25 cellular contexts compared by ENCODE assay signal in genomic region chr3:126365351-126366274, GRCh38. TPM values are rescaled to one million over a fixed set of nuclear protein-coding genes. Genes with fewer than 3 reads are reported as not detected.
DNase-seq lines count a peak whose midpoint lies in the region; ATAC-seq and TF ChIP-seq lines count a peak whose summit lies in the region.
"Had no signal": no experiment of that assay in that cellular context is flagged by ENCODE, and none has a peak within 500 bp of the region (broad histone marks: within the 10 kb centered on the region; RNA-seq: fewer than 3 reads in every experiment).

No MANE protein-coding gene starts in this region.

- H3K27me3 ChIP-seq in mesendoderm (ENCODE audit: insufficient read depth, low read length, poor library complexity) = no peaks in the 10 kb centered on the region
- no peaks in the 10 kb centered on the region for H3K27me3 ChIP-seq in aorta (ENCODE audit: control insufficient read depth in 1 of 2, insufficient read depth in 2 of 2, low read length in 1 of 2)
- H3K27me3 ChIP-seq: adrenal gland had no signal

- no peak overlapping the region for H4K8ac ChIP-seq in mesendoderm (ENCODE audit: low read depth, low read length)

- ATAC-seq in aorta (ENCODE audit: low FRiP score) (peak; percentile 36), GM18511 (IDR thresholded peaks at IDR 0.05; ENCODE audit: unreplicated experiment) (no peak), HG03342 (IDR thresholded peaks at IDR 0.05; ENCODE audit: unreplicated experiment) (no peak)
- ATAC-seq: stimulated activated naive B cell treated with anti-CD40 and anti-IgM and Interleukin-4, amounts not matched to agents 10 μg/mL and 1 μg/mL and 100 μg/mL, for 72 hours had no signal

- H3K18ac ChIP-seq in mesendoderm (ENCODE audit: low read length) = no peak overlapping the region

- H3K23ac ChIP-seq in mesendoderm (ENCODE audit: low read length) = peak overlapping the region; percentile 56

- H2BK5ac ChIP-seq in mesendoderm (ENCODE audit: low read length) = no peak overlapping the region

- H3K9ac ChIP-seq in mesendoderm (ENCODE audit: low read length) = no peak overlapping the region

- H3K9me3 ChIP-seq in aorta (ENCODE audit: control insufficient read depth, low read length) = no peaks in the 10 kb centered on the region
- H3K9me3 ChIP-seq: adrenal gland, prostate gland, thoracic aorta had no signal

- no peak overlapping the region for H2BK120ac ChIP-seq in mesendoderm (ENCODE audit: low read depth, low read length)

- no peak overlapping the region for H3K56ac ChIP-seq in mesendoderm (ENCODE audit: low read length)

- no peak overlapping the region for H3K4me2 ChIP-seq in mesendoderm (ENCODE audit: low read length)

- no peaks in the 10 kb centered on the region for H3K79me1 ChIP-seq in mesendoderm (ENCODE audit: low read length)

- no CpG with 5 or more reads among the region's 11 CpGs for WGBS in mesendoderm (ENCODE audit: extremely low coverage, insufficient coverage, low lambda C conversion rate)
- 83 to 86% methylated on average over 11 of the region's 11 CpGs for WGBS in aorta, 2 donors

- H3K79me2 ChIP-seq in mesendoderm (ENCODE audit: control insufficient read depth, insufficient read depth, low read length) = no peaks in the 10 kb centered on the region

- H4K5ac ChIP-seq in mesendoderm (ENCODE audit: low read length) = no peak overlapping the region

- H2BK15ac ChIP-seq in mesendoderm (replicated peaks; ENCODE audit: low read depth) = no peak overlapping the region

- H3K4me1 ChIP-seq in mesendoderm (ENCODE audit: control insufficient read depth, low read depth, low read length) (no peaks in the 10 kb centered on the region), aorta (ENCODE audit: control insufficient read depth in 1 of 2, insufficient read depth in 2 of 2, low read length in 2 of 2) (no peaks in the 10 kb centered on the region)
- H3K4me1 ChIP-seq: adrenal gland, prostate gland had no signal

- H3K4me3 ChIP-seq in epithelial cell of proximal tubule (ENCODE audit: low read depth, low read length) (no peak overlapping the region), mesendoderm (ENCODE audit: low read length) (no peak overlapping the region), aorta (ENCODE audit: low read length in 2 of 2) (no peak overlapping the region)
- H3K4me3 ChIP-seq: adrenal gland, prostate gland, thoracic aorta had no signal

- intact Hi-C loops in aorta (cut with DNase I) = no loop called here

- H3K27ac ChIP-seq in mesendoderm (ENCODE audit: low read depth, low read length) (no peak overlapping the region), aorta (ENCODE audit: low read depth in 1 of 2, low read length in 2 of 2) (no peak overlapping the region)
- H3K27ac ChIP-seq: adrenal gland, prostate gland, thoracic aorta had no signal

- no peak overlapping the region for H3K4ac ChIP-seq in mesendoderm (ENCODE audit: low read depth, low read length)

- no peak overlapping the region for H2AK5ac ChIP-seq in mesendoderm (ENCODE audit: low read length)

- DNase-seq in activated effector memory CD4-positive, alpha-beta T cell treated with anti-CD3 and anti-CD28 coated beads, Interleukin-2, amount 50 U/mL, for 16 hours = peak; percentile 17
- DNase-seq in activated effector memory CD4-positive, alpha-beta T cell treated with Interleukin-2 at 50 U/mL for 16 hours = no peak
- DNase-seq in epithelial cell of proximal tubule (ENCODE audit: low read depth) (no peak), mesendoderm (no peak), aorta (peak; percentile 35 to 58), NCI-H1092 treated with DMSO at 0.1 percent for 48 hours (lab: John Stamatoyannopoulos, UW) (no peak)
- DNase-seq: activated CD4-positive, alpha-beta memory T cell treated with anti-CD3 and anti-CD28 coated beads for 36 hours; activated CD4-positive, CD25-positive, alpha-beta regulatory T cell; activated gamma-delta T cell treated with Interleukin-2 at 50 U/mL for 16 hours; left cardiac atrium; NCI-H1105 treated with DMSO at 0.1 percent for 48 hours; small intestine; stimulated activated CD4-positive, alpha-beta T cell treated with anti-CD3 and anti-CD28 coated beads, Interleukin-2, amount 100 ng/mL, for 48 hours; stimulated activated naive B cell treated with anti-CD40 and anti-IgM and Interleukin-4, amounts not matched to agents 10 μg/mL and 1 μg/mL and 100 μg/mL, for 72 hours; T-helper 9 cell had no signal

- peak; percentile 12 for TF ChIP-seq CTCF in epithelial cell of proximal tubule (conservative IDR thresholded peaks at IDR 0.05; ENCODE audit: low read depth, low read length)

- H3K36me3 ChIP-seq in mesendoderm (ENCODE audit: control insufficient read depth, insufficient read depth, low read length) (no peaks in the 10 kb centered on the region), aorta (ENCODE audit: control insufficient read depth in 1 of 2, insufficient read depth in 2 of 2, low read length in 1 of 2) (no peaks in the 10 kb centered on the region)
- H3K36me3 ChIP-seq: adrenal gland, prostate gland, thoracic aorta had no signal

RNA-seq across cellular contexts. Expression of gene KLF15, which starts 8.4 kb away (rescaled TPM):
- 0.14 TPM in 1 of 2 replicates, not detected in the other for total RNA-seq in epithelial cell of proximal tubule
- 1.6 TPM for polyA plus RNA-seq in mesendoderm (2013, experiment 1 of 2)
- 1.6 TPM for polyA plus RNA-seq in mesendoderm (2013, experiment 2 of 2)
- total RNA-seq in aorta = 10 to 100 TPM in 1 of 2 donors, 1 to 10 TPM in 1; 8.5 to 39.9 TPM
- polyA plus RNA-seq in aorta = 10 to 100 TPM; 23.7 to 43.9 TPM

RNA-seq across cellular contexts. Expression of gene CFAP100, which starts 29.1 kb away (rescaled TPM):
- total RNA-seq in epithelial cell of proximal tubule (not detected in 2 replicates), aorta (not detected)
- polyA plus RNA-seq in mesendoderm (2013, experiment 1 of 2) = 0.37 TPM
- 0.48 TPM for polyA plus RNA-seq in mesendoderm (2013, experiment 2 of 2)
- not detected for polyA plus RNA-seq in aorta
- total RNA-seq: A172; activated CD4-positive, alpha-beta memory T cell treated with anti-CD3 and anti-CD28 coated beads for 36 hours; adrenal gland; endothelial cell of umbilical vein; left cardiac atrium; natural killer cell treated with Interleukin-12 subunit alpha and Interleukin-12 subunit beta and Interleukin-15 and Interleukin-18, amount 100 ng/mL, for 72 hours; NCI-H460; RPMI7951; thoracic aorta had no signal
- polyA plus RNA-seq: adrenal gland, endothelial cell of umbilical vein, small intestine had no signal

Comparison
In these comparisons a context has a peak if more than half of its experiments do, and no peak if none do; other contexts are left out.
1. DNase-seq: peak in activated effector memory CD4-positive, alpha-beta T cell treated with anti-CD3 and anti-CD28 coated beads, Interleukin-2, amount 50 U/mL, for 16 hours (single experiment) and aorta (2 of 2); none in activated effector memory CD4-positive, alpha-beta T cell treated with Interleukin-2 at 50 U/mL for 16 hours (single experiment), epithelial cell of proximal tubule (single experiment), mesendoderm (single experiment) and NCI-H1092 treated with DMSO at 0.1 percent for 48 hours (single experiment).